17 cellular contexts compared by ENCODE assay signal in the genomic region with DNA sequence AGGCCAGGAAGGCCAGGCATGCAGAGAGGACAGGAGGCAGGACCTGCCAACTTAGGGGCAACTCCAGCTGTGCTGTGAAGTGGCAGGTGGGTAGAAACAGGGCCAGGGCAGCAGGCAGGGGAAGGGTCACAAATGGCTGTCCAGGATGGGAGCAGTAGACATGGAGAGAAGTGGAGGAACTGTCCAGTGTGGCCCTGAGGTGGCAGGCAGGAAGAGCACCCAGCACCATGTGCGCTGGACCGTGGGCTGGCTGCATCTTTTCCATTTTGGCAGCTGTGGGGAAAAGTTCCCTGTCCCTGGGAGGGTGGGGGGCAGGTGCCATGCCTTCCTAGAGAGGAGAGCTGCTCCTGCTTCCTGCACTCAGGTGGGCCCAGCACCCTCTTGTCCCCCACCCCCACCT. TPM values are rescaled to one million over a fixed set of nuclear protein-coding genes. Genes with fewer than 3 reads are reported as not detected.
DNase-seq lines count a peak whose midpoint lies in the region; ATAC-seq and TF ChIP-seq lines count a peak whose summit lies in the region.
"Had no signal": no experiment of that assay in that cellular context is flagged by ENCODE, and none has a peak within 500 bp of the region (broad histone marks: within the 10 kb centered on the region; RNA-seq: fewer than 3 reads in every experiment).

No MANE protein-coding gene starts in this region.

- H3K4me3 ChIP-seq in MM.1S (ENCODE audit: low read length), result no peak overlapping the region
- H3K4me3 ChIP-seq: coronary artery had no signal

- H3K79me2 ChIP-seq in MM.1S (ENCODE audit: low read length), result peaks cover 88% of the 10 kb centered on the region

- CTCF ChIA-PET in activated naive CD4-positive, alpha-beta T cell treated with anti-CD3 and anti-CD28 coated beads for 36 hours (lab: Charles Lee), result interaction anchor here (0.8 kb wide), 1 partner anchor 18 kb away, joined by 3 read pairs; no protein-coding TSS in a partner anchor
- CTCF ChIA-PET in RWPE1 (lab: Yijun Ruan, JAX), result no interaction called here

- H4K20me1 ChIP-seq in MM.1S (ENCODE audit: insufficient read depth, low read length), result no peaks in the 10 kb centered on the region

- no peak overlapping the region for H3K4me3 Mint-ChIP-seq in activated naive CD4-positive, alpha-beta T cell treated with anti-CD3 and anti-CD28 coated beads for 36 hours
- no peak overlapping the region for H3K4me3 Mint-ChIP-seq in dendritic cell treated with granulocyte-macrophage colony-stimulating factor and Interleukin-4, amounts not matched to agents 40 ng/mL and 50 ng/mL, for 4 days
- H3K4me3 Mint-ChIP-seq in stimulated activated effector memory CD8-positive, alpha-beta T cell treated with anti-CD3 and anti-CD28 coated beads, Interleukin-12 subunit alpha, Interleukin-12 subunit beta, amount 100 ng/mL, for 72 hours, result no peak overlapping the region

- H3K9me3 ChIP-seq in MM.1S (replicated peaks; ENCODE audit: insufficient read depth, low read length), result no peaks in the 10 kb centered on the region

- H3K27ac Mint-ChIP-seq in activated naive CD4-positive, alpha-beta T cell treated with anti-CD3 and anti-CD28 coated beads for 36 hours, result peak overlapping the region; percentile 65
- H3K27ac Mint-ChIP-seq in dendritic cell treated with granulocyte-macrophage colony-stimulating factor and Interleukin-4, amounts not matched to agents 40 ng/mL and 50 ng/mL, for 4 days, result peak overlapping the region; percentile 89
- H3K27ac Mint-ChIP-seq in stimulated activated effector memory CD8-positive, alpha-beta T cell treated with anti-CD3 and anti-CD28 coated beads, Interleukin-12 subunit alpha, Interleukin-12 subunit beta, amount 100 ng/mL, for 72 hours, result peak overlapping the region; percentile 94

- H3K27me3 Mint-ChIP-seq in activated naive CD4-positive, alpha-beta T cell treated with anti-CD3 and anti-CD28 coated beads for 36 hours (ENCODE audit: low read depth), result no peaks in the 10 kb centered on the region
- H3K27me3 Mint-ChIP-seq in dendritic cell treated with granulocyte-macrophage colony-stimulating factor and Interleukin-4, amounts not matched to agents 40 ng/mL and 50 ng/mL, for 4 days, result no peaks in the 10 kb centered on the region

- no peaks in the 10 kb centered on the region for H3K9me3 Mint-ChIP-seq in activated naive CD4-positive, alpha-beta T cell treated with anti-CD3 and anti-CD28 coated beads for 36 hours
- H3K9me3 Mint-ChIP-seq in dendritic cell treated with granulocyte-macrophage colony-stimulating factor and Interleukin-4, amounts not matched to agents 40 ng/mL and 50 ng/mL, for 4 days, result no peaks in the 10 kb centered on the region
- no peaks in the 10 kb centered on the region for H3K9me3 Mint-ChIP-seq in stimulated activated effector memory CD8-positive, alpha-beta T cell treated with anti-CD3 and anti-CD28 coated beads, Interleukin-12 subunit alpha, Interleukin-12 subunit beta, amount 100 ng/mL, for 72 hours

- H3K9ac ChIP-seq in MM.1S (ENCODE audit: low read length), result no peak overlapping the region
- H3K9ac ChIP-seq: KMS-11 had no signal

- DNase-seq in activated naive CD4-positive, alpha-beta T cell treated with anti-CD3 and anti-CD28 coated beads for 36 hours, result no peak
- no peak for DNase-seq in activated naive CD4-positive, alpha-beta T cell (lab: John Stamatoyannopoulos, UW)
- no peak for DNase-seq in RWPE1 (ENCODE audit: low spot score)
- DNase-seq in stimulated activated effector memory CD8-positive, alpha-beta T cell treated with anti-CD3 and anti-CD28 coated beads, Interleukin-12 subunit alpha, Interleukin-12 subunit beta, amount 100 ng/mL, for 72 hours (ENCODE audit: low spot score in 2 of 2), result no peak
- DNase-seq in NCI-H345 (lab: John Stamatoyannopoulos, UW), result no peak
- DNase-seq in MM.1S, result no peak
- DNase-seq: activated T-cell treated with anti-CD3 and anti-CD28 coated beads, Interleukin-2, amount 50 U/mL, for 48 hours; erythroblast; NCI-H2171; occipital lobe; RPMI8226 had no signal

- H3K4me2 ChIP-seq in MM.1S (ENCODE audit: low read depth, low read length), result no peak overlapping the region
- H3K4me2 ChIP-seq: KMS-11 had no signal

- H3K9me2 ChIP-seq in MM.1S (replicated peaks; ENCODE audit: insufficient read depth, low read length), result no peaks in the 10 kb centered on the region

- no peak for TF ChIP-seq CTCF in RWPE1 (conservative IDR thresholded peaks at IDR 0.05; ENCODE audit: low read depth)
- no peak for TF ChIP-seq CTCF in MM.1S (IDR thresholded peaks at IDR 0.05; ENCODE audit: low read length)

- H2AFZ ChIP-seq in MM.1S (ENCODE audit: low read length), result no peak overlapping the region

- intact Hi-C loops in activated naive CD4-positive, alpha-beta T cell treated with anti-CD3 and anti-CD28 coated beads for 36 hours (cut with micrococcal nuclease), result no loop called here
- intact Hi-C loops in dendritic cell treated with granulocyte-macrophage colony-stimulating factor and Interleukin-4, amounts not matched to agents 40 ng/mL and 50 ng/mL, for 4 days (cut with micrococcal nuclease), result no loop called here

- POLR2A ChIA-PET in RWPE1 (lab: Yijun Ruan, JAX; ENCODE audit: low non-redundant PET), result no interaction called here

- 0 out of 2 replicates have a peak, but pooled peaks cover 8% of the 10 kb centered on the region for H3K36me3 ChIP-seq in MM.1S (replicated peaks; ENCODE audit: insufficient read depth, low read length)

- peaks cover 54% of the 10 kb centered on the region for H3K4me1 ChIP-seq in MM.1S (ENCODE audit: low read length)

- H3F3A ChIP-seq in MM.1S (ENCODE audit: insufficient read depth, low read length), result peaks cover 39% of the 10 kb centered on the region

- peak overlapping the region; percentile 40 for H3K27ac ChIP-seq in RWPE1
- no peak overlapping the region for H3K27ac ChIP-seq in MM.1S (ENCODE audit: low read length)
- H3K27ac ChIP-seq: coronary artery, KMS-11 had no signal

- no peaks in the 10 kb centered on the region for H3K27me3 ChIP-seq in MM.1S (replicated peaks; ENCODE audit: insufficient read depth, low read length)

- H3K4me1 Mint-ChIP-seq in activated naive CD4-positive, alpha-beta T cell treated with anti-CD3 and anti-CD28 coated beads for 36 hours (ENCODE audit: low read depth), result peaks cover 90% of the 10 kb centered on the region
- peaks cover 94% of the 10 kb centered on the region for H3K4me1 Mint-ChIP-seq in dendritic cell treated with granulocyte-macrophage colony-stimulating factor and Interleukin-4, amounts not matched to agents 40 ng/mL and 50 ng/mL, for 4 days (ENCODE audit: low read depth)
- peaks cover 89% of the 10 kb centered on the region for H3K4me1 Mint-ChIP-seq in stimulated activated effector memory CD8-positive, alpha-beta T cell treated with anti-CD3 and anti-CD28 coated beads, Interleukin-12 subunit alpha, Interleukin-12 subunit beta, amount 100 ng/mL, for 72 hours

- H3K36me3 Mint-ChIP-seq in activated naive CD4-positive, alpha-beta T cell treated with anti-CD3 and anti-CD28 coated beads for 36 hours (ENCODE audit: low read depth), result peaks cover 41% of the 10 kb centered on the region
- H3K36me3 Mint-ChIP-seq in dendritic cell treated with granulocyte-macrophage colony-stimulating factor and Interleukin-4, amounts not matched to agents 40 ng/mL and 50 ng/mL, for 4 days (ENCODE audit: low read depth), result peaks cover 91% of the 10 kb centered on the region
- H3K36me3 Mint-ChIP-seq in stimulated activated effector memory CD8-positive, alpha-beta T cell treated with anti-CD3 and anti-CD28 coated beads, Interleukin-12 subunit alpha, Interleukin-12 subunit beta, amount 100 ng/mL, for 72 hours, result peaks cover 97% of the 10 kb centered on the region

- ATAC-seq in stimulated activated effector memory CD8-positive, alpha-beta T cell treated with anti-CD3 and anti-CD28 coated beads, Interleukin-12 subunit alpha, Interleukin-12 subunit beta, amount 100 ng/mL, for 72 hours, result no peak
- no peak for ATAC-seq in HG03439 (IDR thresholded peaks at IDR 0.05; ENCODE audit: unreplicated experiment)
- ATAC-seq: activated CD4-positive, CD25-positive, alpha-beta regulatory T cell treated with anti-CD3 and anti-CD28 coated beads, Interleukin-2, amount 50 U/mL, for 24 hours; HCT116 had no signal

RNA-seq across cellular contexts. Expression of a gene that starts 13.8 kb away (rescaled TPM):
- total RNA-seq in activated naive CD4-positive, alpha-beta T cell treated with anti-CD3 and anti-CD28 coated beads for 36 hours, result 10 to 100 TPM; 24.8 to 26.0 TPM

RNA-seq across cellular contexts. Expression of a gene that starts 16.4 kb away (rescaled TPM):
- 10 to 100 TPM; 11.5 to 11.6 TPM for total RNA-seq in activated naive CD4-positive, alpha-beta T cell treated with anti-CD3 and anti-CD28 coated beads for 36 hours

RNA-seq across cellular contexts. Expression of a gene that starts 38.7 kb away (rescaled TPM):
- total RNA-seq in activated naive CD4-positive, alpha-beta T cell treated with anti-CD3 and anti-CD28 coated beads for 36 hours, result 10 to 100 TPM; 31.1 to 33.8 TPM

RNA-seq across cellular contexts. Expression of a gene that starts 51.2 kb away (rescaled TPM):
- total RNA-seq in activated naive CD4-positive, alpha-beta T cell treated with anti-CD3 and anti-CD28 coated beads for 36 hours, result 10 to 100 TPM; 52.4 to 55.6 TPM
